ENCODE assay signal across 30 cellular contexts in genomic region chr2:163711699-163712098, GRCh38. TPM values are rescaled to one million over a fixed set of nuclear protein-coding genes. Genes with fewer than 3 reads are reported as not detected.
"Had no signal": no experiment of that assay in that cellular context is flagged by ENCODE, and none has a peak within 500 bp of the region (broad histone marks: within the 10 kb centered on the region; RNA-seq: fewer than 3 reads in every experiment).

No MANE protein-coding gene starts in this region.

- H3K9ac ChIP-seq: KMS-11 had no signal

- H3K9me3 ChIP-seq: ascending aorta, body of pancreas, Peyer's patch, SJSA1 had no signal

- H3K27me3 ChIP-seq: ascending aorta, body of pancreas, Peyer's patch, SJSA1 had no signal

- H3K4me3 ChIP-seq: body of pancreas, Peyer's patch, SJSA1 had no signal

- DNase-seq: activated B cell treated with CpG ODN at 0.5 μM for 24 hours; activated CD4-positive, alpha-beta T cell treated with anti-CD3 and anti-CD28 coated beads for 1 hour; activated CD4-positive, alpha-beta T cell treated with anti-CD3 and anti-CD28 coated beads, Interleukin-2, amount 10 ng/mL, durations not matched to agents 24 days and 14 days; activated CD4-positive, alpha-beta T cell treated with anti-CD3 and anti-CD28 coated beads, Interleukin-2, amount 50 U/mL, for 48 hours; activated CD8-positive, alpha-beta memory T cell treated with anti-CD3 and anti-CD28 coated beads, Interleukin-2, amount 10 ng/mL, durations not matched to agents 7 days and 5 days; activated effector memory CD4-positive, alpha-beta T cell treated with anti-CD3 and anti-CD28 coated beads, Interleukin-2, amount 50 U/mL, for 16 hours; activated naive CD4-positive, alpha-beta T cell treated with Interleukin-2 at 50 U/mL for 16 hours; activated naive CD8-positive, alpha-beta T cell treated with anti-CD3 and anti-CD28 coated beads, Interleukin-2, amount 50 U/mL, for 24 hours; activated T-cell treated with anti-CD3 and anti-CD28 coated beads, Interleukin-2, amount 50 U/mL, for 24 hours; amniotic stem cell; body of pancreas; NCI-H1092; NCI-H1417; NCI-H1694; NCI-H2029; NCI-H2107; NCI-H2171 treated with DMSO at 0.1 percent for 48 hours; NCI-H226; NCI-H526; NCI-H82; Peyer's patch; SHP77; T-helper 17 cell; T-helper 9 cell had no signal

- H3K36me3 ChIP-seq: ascending aorta, Peyer's patch, SJSA1 had no signal

- H3K27ac ChIP-seq: ascending aorta, body of pancreas, KMS-11, Peyer's patch, RWPE1, SJSA1 had no signal

- H3K4me2 ChIP-seq: KMS-11 had no signal

- H3K4me1 ChIP-seq: Peyer's patch, SJSA1 had no signal

- ATAC-seq: activated CD8-positive, alpha-beta memory T cell treated with anti-CD3 and anti-CD28 coated beads, Interleukin-2, amount 10 ng/mL, durations not matched to agents 7 days and 5 days; activated naive CD4-positive, alpha-beta T cell treated with anti-CD3 and anti-CD28 coated beads, Interleukin-2, amount 50 U/mL, for 72 hours; activated naive CD8-positive, alpha-beta T cell treated with anti-CD3 and anti-CD28 coated beads, Interleukin-2, amount 50 U/mL, for 24 hours; body of pancreas; T-helper 17 cell had no signal

RNA-seq across cellular contexts. Expression of gene FIGN, which starts 24.1 kb away (rescaled TPM):
- total RNA-seq: activated B cell treated with CpG ODN at 0.5 μM for 24 hours; activated CD4-positive, alpha-beta T cell treated with anti-CD3 and anti-CD28 coated beads, Interleukin-2, amount 10 ng/mL, durations not matched to agents 24 days and 14 days; activated CD8-positive, alpha-beta memory T cell treated with anti-CD3 and anti-CD28 coated beads, Interleukin-2, amount 10 ng/mL, durations not matched to agents 7 days and 5 days; activated naive CD4-positive, alpha-beta T cell treated with anti-CD3 and anti-CD28 coated beads, Interleukin-2, amount 50 U/mL, for 72 hours; activated T-helper 1 cell treated with anti-CD3 and anti-CD28 coated beads, Interleukin-12 subunit alpha, Interleukin-12 subunit beta, Interleukin-2, Interleukin-4 antibody, amounts not matched to agents 30 ng/mL and 10 ng/mL and 1 ng/mL, durations not matched to agents 14 hours and 24 hours and 36 hours; T-helper 17 cell had no signal
